ENCODE assay signal across 2 cellular contexts in the genomic region with DNA sequence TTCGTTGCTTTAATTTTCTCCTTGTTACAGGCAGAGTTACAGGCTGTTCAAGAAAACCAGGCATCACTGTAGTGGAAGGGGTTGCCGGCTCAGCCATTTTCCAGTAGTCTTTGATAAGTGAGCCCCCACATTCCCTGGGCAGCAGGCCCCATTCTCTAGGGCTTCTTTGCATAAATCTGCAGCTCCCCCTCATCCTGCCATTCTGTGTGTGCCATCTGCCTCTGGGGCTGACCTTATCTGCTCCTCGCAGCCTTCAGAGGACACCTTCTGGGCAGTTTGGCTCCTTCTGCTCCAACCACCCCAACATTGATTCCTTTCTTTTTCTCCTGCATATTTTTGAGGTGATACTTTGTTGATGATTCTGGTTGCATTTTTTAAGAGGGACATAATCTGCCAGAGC.
TF ChIP-seq lines count a peak whose summit lies in the region.

No MANE protein-coding gene starts in this region.

TF ChIP-seq in IMR-90, 13 proteins besides CTCF, POLR2A, EP300 and RAD21:
- TF ChIP-seq MAFK (IDR thresholded peaks at IDR 0.05; ENCODE audit: low read depth, low read length) (no peak), MAZ (IDR thresholded peaks at IDR 0.05; ENCODE audit: borderline replicate concordance, low read depth, low read length) (0 out of 2 replicates have a peak, but pooled peaks have one; percentile 18)

TF ChIP-seq in H1, 55 proteins besides CTCF, POLR2A, EP300 and RAD21:
- TF ChIP-seq, protein P1, sequence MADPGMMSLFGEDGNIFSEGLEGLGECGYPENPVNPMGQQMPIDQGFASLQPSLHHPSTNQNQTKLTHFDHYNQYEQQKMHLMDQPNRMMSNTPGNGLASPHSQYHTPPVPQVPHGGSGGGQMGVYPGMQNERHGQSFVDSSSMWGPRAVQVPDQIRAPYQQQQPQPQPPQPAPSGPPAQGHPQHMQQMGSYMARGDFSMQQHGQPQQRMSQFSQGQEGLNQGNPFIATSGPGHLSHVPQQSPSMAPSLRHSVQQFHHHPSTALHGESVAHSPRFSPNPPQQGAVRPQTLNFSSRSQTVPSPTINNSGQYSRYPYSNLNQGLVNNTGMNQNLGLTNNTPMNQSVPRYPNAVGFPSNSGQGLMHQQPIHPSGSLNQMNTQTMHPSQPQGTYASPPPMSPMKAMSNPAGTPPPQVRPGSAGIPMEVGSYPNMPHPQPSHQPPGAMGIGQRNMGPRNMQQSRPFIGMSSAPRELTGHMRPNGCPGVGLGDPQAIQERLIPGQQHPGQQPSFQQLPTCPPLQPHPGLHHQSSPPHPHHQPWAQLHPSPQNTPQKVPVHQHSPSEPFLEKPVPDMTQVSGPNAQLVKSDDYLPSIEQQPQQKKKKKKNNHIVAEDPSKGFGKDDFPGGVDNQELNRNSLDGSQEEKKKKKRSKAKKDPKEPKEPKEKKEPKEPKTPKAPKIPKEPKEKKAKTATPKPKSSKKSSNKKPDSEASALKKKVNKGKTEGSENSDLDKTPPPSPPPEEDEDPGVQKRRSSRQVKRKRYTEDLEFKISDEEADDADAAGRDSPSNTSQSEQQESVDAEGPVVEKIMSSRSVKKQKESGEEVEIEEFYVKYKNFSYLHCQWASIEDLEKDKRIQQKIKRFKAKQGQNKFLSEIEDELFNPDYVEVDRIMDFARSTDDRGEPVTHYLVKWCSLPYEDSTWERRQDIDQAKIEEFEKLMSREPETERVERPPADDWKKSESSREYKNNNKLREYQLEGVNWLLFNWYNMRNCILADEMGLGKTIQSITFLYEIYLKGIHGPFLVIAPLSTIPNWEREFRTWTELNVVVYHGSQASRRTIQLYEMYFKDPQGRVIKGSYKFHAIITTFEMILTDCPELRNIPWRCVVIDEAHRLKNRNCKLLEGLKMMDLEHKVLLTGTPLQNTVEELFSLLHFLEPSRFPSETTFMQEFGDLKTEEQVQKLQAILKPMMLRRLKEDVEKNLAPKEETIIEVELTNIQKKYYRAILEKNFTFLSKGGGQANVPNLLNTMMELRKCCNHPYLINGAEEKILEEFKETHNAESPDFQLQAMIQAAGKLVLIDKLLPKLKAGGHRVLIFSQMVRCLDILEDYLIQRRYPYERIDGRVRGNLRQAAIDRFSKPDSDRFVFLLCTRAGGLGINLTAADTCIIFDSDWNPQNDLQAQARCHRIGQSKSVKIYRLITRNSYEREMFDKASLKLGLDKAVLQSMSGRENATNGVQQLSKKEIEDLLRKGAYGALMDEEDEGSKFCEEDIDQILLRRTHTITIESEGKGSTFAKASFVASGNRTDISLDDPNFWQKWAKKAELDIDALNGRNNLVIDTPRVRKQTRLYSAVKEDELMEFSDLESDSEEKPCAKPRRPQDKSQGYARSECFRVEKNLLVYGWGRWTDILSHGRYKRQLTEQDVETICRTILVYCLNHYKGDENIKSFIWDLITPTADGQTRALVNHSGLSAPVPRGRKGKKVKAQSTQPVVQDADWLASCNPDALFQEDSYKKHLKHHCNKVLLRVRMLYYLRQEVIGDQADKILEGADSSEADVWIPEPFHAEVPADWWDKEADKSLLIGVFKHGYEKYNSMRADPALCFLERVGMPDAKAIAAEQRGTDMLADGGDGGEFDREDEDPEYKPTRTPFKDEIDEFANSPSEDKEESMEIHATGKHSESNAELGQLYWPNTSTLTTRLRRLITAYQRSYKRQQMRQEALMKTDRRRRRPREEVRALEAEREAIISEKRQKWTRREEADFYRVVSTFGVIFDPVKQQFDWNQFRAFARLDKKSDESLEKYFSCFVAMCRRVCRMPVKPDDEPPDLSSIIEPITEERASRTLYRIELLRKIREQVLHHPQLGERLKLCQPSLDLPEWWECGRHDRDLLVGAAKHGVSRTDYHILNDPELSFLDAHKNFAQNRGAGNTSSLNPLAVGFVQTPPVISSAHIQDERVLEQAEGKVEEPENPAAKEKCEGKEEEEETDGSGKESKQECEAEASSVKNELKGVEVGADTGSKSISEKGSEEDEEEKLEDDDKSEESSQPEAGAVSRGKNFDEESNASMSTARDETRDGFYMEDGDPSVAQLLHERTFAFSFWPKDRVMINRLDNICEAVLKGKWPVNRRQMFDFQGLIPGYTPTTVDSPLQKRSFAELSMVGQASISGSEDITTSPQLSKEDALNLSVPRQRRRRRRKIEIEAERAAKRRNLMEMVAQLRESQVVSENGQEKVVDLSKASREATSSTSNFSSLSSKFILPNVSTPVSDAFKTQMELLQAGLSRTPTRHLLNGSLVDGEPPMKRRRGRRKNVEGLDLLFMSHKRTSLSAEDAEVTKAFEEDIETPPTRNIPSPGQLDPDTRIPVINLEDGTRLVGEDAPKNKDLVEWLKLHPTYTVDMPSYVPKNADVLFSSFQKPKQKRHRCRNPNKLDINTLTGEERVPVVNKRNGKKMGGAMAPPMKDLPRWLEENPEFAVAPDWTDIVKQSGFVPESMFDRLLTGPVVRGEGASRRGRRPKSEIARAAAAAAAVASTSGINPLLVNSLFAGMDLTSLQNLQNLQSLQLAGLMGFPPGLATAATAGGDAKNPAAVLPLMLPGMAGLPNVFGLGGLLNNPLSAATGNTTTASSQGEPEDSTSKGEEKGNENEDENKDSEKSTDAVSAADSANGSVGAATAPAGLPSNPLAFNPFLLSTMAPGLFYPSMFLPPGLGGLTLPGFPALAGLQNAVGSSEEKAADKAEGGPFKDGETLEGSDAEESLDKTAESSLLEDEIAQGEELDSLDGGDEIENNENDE (IDR thresholded peaks at IDR 0.05; ENCODE audit: insufficient replicate concordance, low read length) = no peak
- TF ChIP-seq, protein P2, sequence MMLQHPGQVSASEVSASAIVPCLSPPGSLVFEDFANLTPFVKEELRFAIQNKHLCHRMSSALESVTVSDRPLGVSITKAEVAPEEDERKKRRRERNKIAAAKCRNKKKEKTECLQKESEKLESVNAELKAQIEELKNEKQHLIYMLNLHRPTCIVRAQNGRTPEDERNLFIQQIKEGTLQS (IDR thresholded peaks at IDR 0.05; ENCODE audit: insufficient read depth, low read depth, low read length) = no peak
- TF ChIP-seq RXRA (IDR thresholded peaks at IDR 0.05; ENCODE audit: insufficient read depth, low read depth, low read length) (no peak), KDM5A (IDR thresholded peaks at IDR 0.05; ENCODE audit: low read length) (no peak), ASH2L (IDR thresholded peaks at IDR 0.05; ENCODE audit: low read length) (peak; percentile 27), ZNF274 (IDR thresholded peaks at IDR 0.05; ENCODE audit: borderline replicate concordance, extremely low read depth, low read length) (no peak), HDAC6 (IDR thresholded peaks at IDR 0.05; ENCODE audit: low read depth, low read length) (no peak), CEBPB (IDR thresholded peaks at IDR 0.05; ENCODE audit: low read depth, low read length) (no peak), GABPA (IDR thresholded peaks at IDR 0.05; ENCODE audit: borderline replicate concordance, insufficient read depth, low read length) (no peak), SUZ12 (IDR thresholded peaks at IDR 0.05; ENCODE audit: low read length) (no peak), SIX5 (IDR thresholded peaks at IDR 0.05; ENCODE audit: low read depth, low read length) (no peak), GTF2F1 (IDR thresholded peaks at IDR 0.05; ENCODE audit: borderline replicate concordance, low read depth, low read length) (no peak), YY1 (IDR thresholded peaks at IDR 0.05; ENCODE audit: low read depth, low read length) (0 out of 2 replicates have a peak, but pooled peaks have one; percentile 10), TAF1 (IDR thresholded peaks at IDR 0.05; ENCODE audit: low read depth, low read length) (no peak), EZH2 (IDR thresholded peaks at IDR 0.05; ENCODE audit: low read depth, low read length, severe bottlenecking) (no peak), TAF7 (optimal IDR thresholded peaks at IDR 0.05; ENCODE audit: borderline replicate concordance, low read depth, low read length) (no peak)
- TF ChIP-seq, protein P3, sequence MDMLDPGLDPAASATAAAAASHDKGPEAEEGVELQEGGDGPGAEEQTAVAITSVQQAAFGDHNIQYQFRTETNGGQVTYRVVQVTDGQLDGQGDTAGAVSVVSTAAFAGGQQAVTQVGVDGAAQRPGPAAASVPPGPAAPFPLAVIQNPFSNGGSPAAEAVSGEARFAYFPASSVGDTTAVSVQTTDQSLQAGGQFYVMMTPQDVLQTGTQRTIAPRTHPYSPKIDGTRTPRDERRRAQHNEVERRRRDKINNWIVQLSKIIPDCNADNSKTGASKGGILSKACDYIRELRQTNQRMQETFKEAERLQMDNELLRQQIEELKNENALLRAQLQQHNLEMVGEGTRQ (IDR thresholded peaks at IDR 0.05; ENCODE audit: low read length) = no peak
- TF ChIP-seq, protein P4, sequence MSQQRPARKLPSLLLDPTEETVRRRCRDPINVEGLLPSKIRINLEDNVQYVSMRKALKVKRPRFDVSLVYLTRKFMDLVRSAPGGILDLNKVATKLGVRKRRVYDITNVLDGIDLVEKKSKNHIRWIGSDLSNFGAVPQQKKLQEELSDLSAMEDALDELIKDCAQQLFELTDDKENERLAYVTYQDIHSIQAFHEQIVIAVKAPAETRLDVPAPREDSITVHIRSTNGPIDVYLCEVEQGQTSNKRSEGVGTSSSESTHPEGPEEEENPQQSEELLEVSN (IDR thresholded peaks at IDR 0.05) = no peak
